In the genomic region with DNA sequence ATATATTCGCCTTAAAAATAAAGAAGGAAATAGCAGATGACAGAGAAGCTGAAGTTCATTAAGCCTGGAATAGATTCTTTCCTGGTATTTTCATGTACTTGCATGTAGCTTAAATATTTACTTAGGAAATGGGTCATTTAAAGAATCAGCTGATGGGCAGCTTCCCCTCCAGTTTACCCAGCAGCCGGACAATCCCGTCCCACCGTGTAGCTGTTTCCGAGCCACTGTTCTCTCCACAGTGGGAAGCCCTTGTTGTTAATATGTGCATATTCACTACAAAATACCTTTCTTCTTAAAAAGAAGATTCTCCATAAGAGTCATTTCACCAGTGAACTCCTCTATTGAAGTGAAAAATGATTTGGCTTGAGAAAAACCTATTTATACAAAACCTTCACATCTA, we compare ENCODE assay signal across 1 cellular context.
TF ChIP-seq lines count a peak whose summit lies in the region.

No MANE protein-coding gene starts in this region.

TF ChIP-seq in H1, 55 proteins besides CTCF, POLR2A, EP300 and RAD21 (continued from another document):
- TF ChIP-seq, protein P1, sequence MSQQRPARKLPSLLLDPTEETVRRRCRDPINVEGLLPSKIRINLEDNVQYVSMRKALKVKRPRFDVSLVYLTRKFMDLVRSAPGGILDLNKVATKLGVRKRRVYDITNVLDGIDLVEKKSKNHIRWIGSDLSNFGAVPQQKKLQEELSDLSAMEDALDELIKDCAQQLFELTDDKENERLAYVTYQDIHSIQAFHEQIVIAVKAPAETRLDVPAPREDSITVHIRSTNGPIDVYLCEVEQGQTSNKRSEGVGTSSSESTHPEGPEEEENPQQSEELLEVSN (IDR thresholded peaks at IDR 0.05): no peak
- TF ChIP-seq, protein P2, sequence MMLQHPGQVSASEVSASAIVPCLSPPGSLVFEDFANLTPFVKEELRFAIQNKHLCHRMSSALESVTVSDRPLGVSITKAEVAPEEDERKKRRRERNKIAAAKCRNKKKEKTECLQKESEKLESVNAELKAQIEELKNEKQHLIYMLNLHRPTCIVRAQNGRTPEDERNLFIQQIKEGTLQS (IDR thresholded peaks at IDR 0.05; ENCODE audit: insufficient read depth, low read depth, low read length): no peak
- TF ChIP-seq USF2 (IDR thresholded peaks at IDR 0.05; ENCODE audit: low read length) (no peak), RNF2 (IDR thresholded peaks at IDR 0.05; ENCODE audit: borderline replicate concordance, low read depth, low read length, missing control alignments, poor library complexity, severe bottlenecking) (no peak), EGR1 (IDR thresholded peaks at IDR 0.05; ENCODE audit: borderline replicate concordance, low read depth, low read length) (no peak), SUZ12 (IDR thresholded peaks at IDR 0.05; ENCODE audit: low read length) (no peak)
TF ChIP-seq in H1: peak in this region for 3.
